ENCODE assay signal across 10 cellular contexts in genomic region chr14:22131749-22132476, GRCh38.
DNase-seq lines count a peak whose midpoint lies in the region; ATAC-seq, FAIRE-seq and TF ChIP-seq lines count a peak whose summit lies in the region.
"Had no signal": no experiment of that assay in that cellular context is flagged by ENCODE, and none has a peak within 500 bp of the region (broad histone marks: within the 10 kb centered on the region; RNA-seq: fewer than 3 reads in every experiment).

No MANE protein-coding gene starts in this region.

- WGBS in iPS DF 6.9 (ENCODE audit: insufficient coverage, insufficient read length) = no CpG with 5 or more reads among the region's 4 CpGs
- 76% methylated on average over 4 of the region's 4 CpGs for whole genome bisulfite sequencing in prostate gland

- no peak overlapping the region for H3K4me3 Mint-ChIP-seq in CD8-positive, alpha-beta T cell

- CTCF ChIA-PET in CD8-positive, alpha-beta T cell (lab: Charles Lee) = interaction anchor here (0.7 to 1.7 kb wide), 4 partner anchors 13 to 32 kb away, joined by 3 to 6 read pairs (median 4); no protein-coding TSS in a partner anchor

- DNase-seq in CD8-positive, alpha-beta T cell = peak in 3 of 7 experiments; percentile 17 to 21 (median 20)
- DNase-seq in GM19239 (ENCODE audit: insufficient read length, low spot score) (no peak), iPS DF 6.9 (ENCODE audit: low read depth, low spot score) (peak; percentile 35), NCI-H748 treated with DMSO at 0.1 percent for 48 hours (lab: John Stamatoyannopoulos, UW) (no peak), prostate gland (ENCODE audit: low spot score) (no peak)
- DNase-seq: anterior cingulate cortex had no signal

- TF ChIP-seq CTCF in CD8-positive, alpha-beta T cell (IDR thresholded peaks at IDR 0.05) = peak; percentile 22
- TF ChIP-seq CTCF in WI38 (IDR thresholded peaks at IDR 0.05; ENCODE audit: low read depth, low read length) (peak; percentile 44), prostate gland (IDR thresholded peaks at IDR 0.05) (peak in 1 of 4 experiments; percentile 17)

- peaks cover 4% of the 10 kb centered on the region for H3K4me1 Mint-ChIP-seq in CD8-positive, alpha-beta T cell (ENCODE audit: low read depth)

- FAIRE-seq in GM19239 (lab: Jason Lieb, UNC) = peak; percentile 66

- no peak overlapping the region for H3K4me3 ChIP-seq in CD8-positive, alpha-beta T cell (ENCODE audit: low read depth, low read length)
- H3K4me3 ChIP-seq in WI38 (ENCODE audit: low read depth, low read length) (no peak overlapping the region), iPS DF 6.9 (ENCODE audit: low read length) (no peak overlapping the region), prostate gland (no peak overlapping the region)

- no peak for TF ChIP-seq POLR2A in prostate gland (IDR thresholded peaks at IDR 0.05)

- POLR2A ChIA-PET in CD8-positive, alpha-beta T cell (lab: Charles Lee) = no interaction called here

- no peak overlapping the region for H3K27ac ChIP-seq in CD8-positive, alpha-beta T cell (ENCODE audit: low read depth, low read length)
- H3K27ac ChIP-seq in iPS DF 6.9 (ENCODE audit: low read length) (no peak overlapping the region), prostate gland (no peak overlapping the region)

- no peaks in the 10 kb centered on the region for H3K27me3 ChIP-seq in CD8-positive, alpha-beta T cell (ENCODE audit: insufficient read depth, low read length)
- no peaks in the 10 kb centered on the region for H3K27me3 ChIP-seq in iPS DF 6.9 (ENCODE audit: control insufficient read depth, insufficient read depth, low read length)
- H3K27me3 ChIP-seq in prostate gland (replicated peaks; ENCODE audit: insufficient read depth) = no peaks in the 10 kb centered on the region

- H3K9me3 Mint-ChIP-seq in CD8-positive, alpha-beta T cell = no peaks in the 10 kb centered on the region

- no peaks in the 10 kb centered on the region for H3K36me3 ChIP-seq in CD8-positive, alpha-beta T cell (ENCODE audit: insufficient read depth, low read length)
- no peaks in the 10 kb centered on the region for H3K36me3 ChIP-seq in iPS DF 6.9 (ENCODE audit: control insufficient read depth, insufficient read depth, low read length)
- H3K36me3 ChIP-seq in prostate gland = no peaks in the 10 kb centered on the region

- no peak overlapping the region for H3K27ac Mint-ChIP-seq in CD8-positive, alpha-beta T cell

- no peaks in the 10 kb centered on the region for H3K36me3 Mint-ChIP-seq in CD8-positive, alpha-beta T cell
- H3K36me3 Mint-ChIP-seq: naive thymus-derived CD8-positive, alpha-beta T cell had no signal

- no peaks in the 10 kb centered on the region for H3K9me3 ChIP-seq in CD8-positive, alpha-beta T cell (ENCODE audit: low read length)
- H3K9me3 ChIP-seq in iPS DF 6.9 (ENCODE audit: control insufficient read depth, insufficient read depth, low read length) (no peaks in the 10 kb centered on the region), prostate gland (no peaks in the 10 kb centered on the region)

- H3K27me3 Mint-ChIP-seq in CD8-positive, alpha-beta T cell (ENCODE audit: low read depth) = no peaks in the 10 kb centered on the region

- peak; percentile 49 for ATAC-seq in CD8-positive, alpha-beta T cell
- ATAC-seq in HG02798 (IDR thresholded peaks at IDR 0.05; ENCODE audit: poor library complexity, unreplicated experiment) (no peak), HG03469 (IDR thresholded peaks at IDR 0.05; ENCODE audit: unreplicated experiment) (no peak)
- ATAC-seq: naive thymus-derived CD8-positive, alpha-beta T cell had no signal

- intact Hi-C loops in CD8-positive, alpha-beta T cell (cut with DNase I, micrococcal nuclease) = no loop called here
- intact Hi-C loops in prostate gland (cut with DNase I) = no loop called here

- no peaks in the 10 kb centered on the region for H3K4me1 ChIP-seq in CD8-positive, alpha-beta T cell (ENCODE audit: insufficient read depth, low read length)
- no peaks in the 10 kb centered on the region for H3K4me1 ChIP-seq in iPS DF 6.9 (ENCODE audit: control insufficient read depth, insufficient read depth, low read length)
- no peaks in the 10 kb centered on the region for H3K4me1 ChIP-seq in prostate gland (replicated peaks)
